15 cellular contexts compared by ENCODE assay signal in the genomic region with DNA sequence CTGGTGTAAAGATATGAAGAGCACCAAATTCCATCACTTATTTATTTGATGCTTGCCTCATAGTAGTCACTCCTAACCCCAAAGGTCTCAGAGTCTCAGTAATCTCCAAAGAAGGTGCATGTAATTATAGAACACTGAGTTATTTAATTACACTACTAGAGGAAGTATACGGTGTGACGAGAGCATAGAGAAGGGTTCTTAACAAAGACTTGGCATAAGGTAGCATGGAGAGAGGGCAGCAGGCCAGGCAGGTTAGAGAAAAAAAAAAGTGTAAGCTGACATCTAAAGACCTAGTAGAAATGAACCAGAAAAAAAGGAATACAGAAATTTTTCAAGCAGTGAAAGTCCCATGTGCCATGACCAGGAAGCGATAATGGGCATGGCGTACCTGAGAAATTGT.
A peak's percentile ranks its signal among the peaks of the same experiment; 100 is the strongest.
DNase-seq lines count a peak whose midpoint lies in the region; ATAC-seq and TF ChIP-seq lines count a peak whose summit lies in the region.
"Had no signal": no experiment of that assay in that cellular context is flagged by ENCODE, and none has a peak within 500 bp of the region (broad histone marks: within the 10 kb centered on the region; RNA-seq: fewer than 3 reads in every experiment).

No MANE protein-coding gene starts in this region.

- H3K4me1 ChIP-seq in left ventricle myocardium inferior (peaks cover 22% of the 10 kb centered on the region), heart right ventricle (peaks cover 0 to 10% (median 0%) of the 10 kb centered on the region in 9 donors), stomach (no peaks in the 10 kb centered on the region), uterus (no peaks in the 10 kb centered on the region)

- intact Hi-C loops in left ventricle myocardium inferior (cut with micrococcal nuclease), result no loop called here
- intact Hi-C loops in heart right ventricle (cut with DNase I), result no loop called here
- intact Hi-C loops in stomach (cut with DNase I; ENCODE audit: low total_unique reads), result no loop called here
- intact Hi-C loops in activated naive CD4-positive, alpha-beta T cell treated with anti-CD3 and anti-CD28 coated beads for 36 hours (cut with micrococcal nuclease), result no loop called here
- intact Hi-C loops in uterus (cut with DNase I; ENCODE audit: low total_unique reads), result no loop called here

- no peaks in the 10 kb centered on the region for H3K36me3 Mint-ChIP-seq in activated naive CD4-positive, alpha-beta T cell treated with anti-CD3 and anti-CD28 coated beads for 36 hours (ENCODE audit: low read depth)

- H3K9me3 ChIP-seq in left ventricle myocardium inferior (replicated peaks) (no peaks in the 10 kb centered on the region), heart right ventricle (no peaks in the 10 kb centered on the region), stomach (no peaks in the 10 kb centered on the region), uterus (no peaks in the 10 kb centered on the region)

- TF ChIP-seq EP300 in stomach (IDR thresholded peaks at IDR 0.05), result no peak

- peaks cover 1% of the 10 kb centered on the region for H3K9me3 Mint-ChIP-seq in activated naive CD4-positive, alpha-beta T cell treated with anti-CD3 and anti-CD28 coated beads for 36 hours
- H3K9me3 Mint-ChIP-seq: CD4-positive, alpha-beta T cell; GM23338 had no signal

- TF ChIP-seq POLR2A in stomach (IDR thresholded peaks at IDR 0.05) (no peak), uterus (IDR thresholded peaks at IDR 0.05) (no peak)

- no peaks in the 10 kb centered on the region for H3K27me3 ChIP-seq in left ventricle myocardium inferior (ENCODE audit: low read depth)
- H3K27me3 ChIP-seq in heart right ventricle, result no peaks in the 10 kb centered on the region
- no peaks in the 10 kb centered on the region for H3K27me3 ChIP-seq in stomach
- no peaks in the 10 kb centered on the region for H3K27me3 ChIP-seq in uterus

- WGBS in heart right ventricle, 2 donors, result 62 to 68% methylated on average over 4 of the region's 4 CpGs
- 60 to 74% (median 70%) methylated on average over 4 of the region's 4 CpGs for WGBS in stomach, 5 donors

- no peaks in the 10 kb centered on the region for H3K27me3 Mint-ChIP-seq in activated naive CD4-positive, alpha-beta T cell treated with anti-CD3 and anti-CD28 coated beads for 36 hours (ENCODE audit: low read depth)
- H3K27me3 Mint-ChIP-seq: CD4-positive, alpha-beta T cell had no signal

- DNase-seq in left ventricle myocardium inferior, result no peak
- DNase-seq in heart right ventricle, result no peak
- DNase-seq in NCI-H2029 treated with DMSO at 0.1 percent for 48 hours (lab: John Stamatoyannopoulos, UW), result peak; percentile 54
- peak; percentile 41 for DNase-seq in stomach
- no peak for DNase-seq in activated naive CD4-positive, alpha-beta T cell treated with anti-CD3 and anti-CD28 coated beads for 36 hours
- no peak for DNase-seq in SKM-1 (lab: John Stamatoyannopoulos, UW; ENCODE audit: unreplicated experiment)
- DNase-seq in uterus, result no peak
- DNase-seq: C1 segment of cervical spinal cord; Calu3; CD4-positive, alpha-beta T cell; DMS 273 treated with DMSO at 0.1 percent for 48 hours; EL; H7 had no signal

- H3K36me3 ChIP-seq in left ventricle myocardium inferior (no peaks in the 10 kb centered on the region), heart right ventricle (no peaks in the 10 kb centered on the region), stomach (no peaks in the 10 kb centered on the region), uterus (no peaks in the 10 kb centered on the region)

- H3K4me3 ChIP-seq in left ventricle myocardium inferior (no peak overlapping the region), heart right ventricle (no peak overlapping the region), stomach (no peak overlapping the region), uterus (no peak overlapping the region)
- H3K4me3 ChIP-seq: GM23338 had no signal

- ATAC-seq in heart right ventricle, result no peak
- ATAC-seq: GM23338 had no signal

- no peaks in the 10 kb centered on the region for H3K4me1 Mint-ChIP-seq in activated naive CD4-positive, alpha-beta T cell treated with anti-CD3 and anti-CD28 coated beads for 36 hours (ENCODE audit: low read depth)
- H3K4me1 Mint-ChIP-seq: B cell, GM23338 had no signal

- CTCF ChIA-PET in activated naive CD4-positive, alpha-beta T cell treated with anti-CD3 and anti-CD28 coated beads for 36 hours (lab: Charles Lee), result no interaction called here

- no peak for TF ChIP-seq CTCF in left ventricle myocardium inferior (IDR thresholded peaks at IDR 0.05; ENCODE audit: borderline replicate concordance)
- no peak for TF ChIP-seq CTCF in heart right ventricle (IDR thresholded peaks at IDR 0.05)
- no peak for TF ChIP-seq CTCF in stomach (IDR thresholded peaks at IDR 0.05)
- TF ChIP-seq CTCF in uterus (IDR thresholded peaks at IDR 0.05), result no peak

- H3K27ac ChIP-seq in left ventricle myocardium inferior (replicated peaks) (peak overlapping the region; percentile 38), heart right ventricle (no peak overlapping the region), stomach (no peak overlapping the region), uterus (no peak overlapping the region)

- H3K27ac Mint-ChIP-seq in activated naive CD4-positive, alpha-beta T cell treated with anti-CD3 and anti-CD28 coated beads for 36 hours, result no peak overlapping the region
- H3K27ac Mint-ChIP-seq: B cell; CD4-positive, alpha-beta T cell; GM23338 had no signal

- H3K4me3 Mint-ChIP-seq in activated naive CD4-positive, alpha-beta T cell treated with anti-CD3 and anti-CD28 coated beads for 36 hours, result no peak overlapping the region
- H3K4me3 Mint-ChIP-seq: B cell; CD4-positive, alpha-beta T cell; GM23338 had no signal

Comparison
In these comparisons a context has a peak if more than half of its experiments do, and no peak if none do; other contexts are left out.
1. DNase-seq: peak in NCI-H2029 treated with DMSO at 0.1 percent for 48 hours (single experiment) and stomach (single experiment); none in left ventricle myocardium inferior (single experiment), heart right ventricle (0 of 2), activated naive CD4-positive, alpha-beta T cell treated with anti-CD3 and anti-CD28 coated beads for 36 hours (single experiment), SKM-1 (single experiment) and uterus (0 of 2).